In genomic region chr7:159119851-159120539, GRCh38 we compare ENCODE assay signal across 20 cellular contexts.
"Had no signal": no experiment of that assay in that cellular context is flagged by ENCODE, and none has a peak within 500 bp of the region (broad histone marks: within the 10 kb centered on the region; RNA-seq: fewer than 3 reads in every experiment).

No MANE protein-coding gene starts in this region.

- H3K36me3 ChIP-seq: esophagus muscularis mucosa, neutrophil, ovary, upper lobe of left lung had no signal

- ATAC-seq: effector memory CD8-positive, alpha-beta T cell; psoas muscle; stimulated activated naive CD8-positive, alpha-beta T cell treated with anti-CD3 and anti-CD28 coated beads, Interleukin-15, Interleukin-2, amounts not matched to agents 100 U/mL and 50 U/mL, for 24 hours; T-cell had no signal

- H3K4me1 ChIP-seq: psoas muscle, upper lobe of left lung had no signal

- DNase-seq: activated naive CD4-positive, alpha-beta T cell treated with anti-CD3 and anti-CD28 coated beads for 36 hours; activated T-cell treated with anti-CD3 and anti-CD28 coated beads, Interleukin-2, amount 50 U/mL, for 1 hour; anterior cingulate cortex; caudate nucleus; effector memory CD8-positive, alpha-beta T cell; glutamatergic neuron; hippocampal formation; mesenchymal stem cell; naive B cell; stimulated activated CD4-positive, alpha-beta T cell treated with anti-CD3 and anti-CD28 coated beads, Interleukin-12 subunit alpha, Interleukin-12 subunit beta, amount 100 ng/mL, for 4 hours; stimulated activated CD4-positive, alpha-beta T cell treated with anti-CD3 and anti-CD28 coated beads, Interleukin-4, amount 100 ng/mL, for 4 hours; stimulated activated naive CD8-positive, alpha-beta T cell treated with anti-CD3 and anti-CD28 coated beads, Interleukin-15, Interleukin-2, amounts not matched to agents 100 U/mL and 50 U/mL, for 24 hours; T-cell had no signal

- H3K27me3 ChIP-seq: ovary, upper lobe of left lung had no signal

- H3K4me3 ChIP-seq: dorsolateral prefrontal cortex, esophagus muscularis mucosa, ovary, psoas muscle, upper lobe of left lung had no signal

- H3K9me3 ChIP-seq: esophagus muscularis mucosa, neutrophil, ovary, psoas muscle, upper lobe of left lung had no signal

- H3K27ac ChIP-seq: dorsolateral prefrontal cortex, esophagus muscularis mucosa, neutrophil, ovary, psoas muscle, upper lobe of left lung, VCaP had no signal
